ENCODE assay signal across 17 cellular contexts in genomic region chr15:66740802-66741201, GRCh38. TPM values are rescaled to one million over a fixed set of nuclear protein-coding genes. Genes with fewer than 3 reads are reported as not detected.
A peak's percentile ranks its signal among the peaks of the same experiment; 100 is the strongest.
DNase-seq lines count a peak whose midpoint lies in the region; ATAC-seq, FAIRE-seq and TF ChIP-seq lines count a peak whose summit lies in the region.
"Had no signal": no experiment of that assay in that cellular context is flagged by ENCODE, and none has a peak within 500 bp of the region (broad histone marks: within the 10 kb centered on the region; RNA-seq: fewer than 3 reads in every experiment).

No MANE protein-coding gene starts in this region.

- H3K9me3 ChIP-seq in right lobe of liver (no peaks in the 10 kb centered on the region), HepG2 (ENCODE audit: low read length) (no peaks in the 10 kb centered on the region), ovary (no peaks in the 10 kb centered on the region)
- H3K9me3 ChIP-seq: gastrocnemius medialis had no signal

- no peak overlapping the region for H3K27ac Mint-ChIP-seq in effector memory CD8-positive, alpha-beta T cell
- H3K27ac Mint-ChIP-seq: immature natural killer cell; stimulated activated naive CD8-positive, alpha-beta T cell treated with anti-CD3 and anti-CD28 coated beads, Interleukin-15, amount 100 ng/mL, for 72 hours had no signal

- WGBS in right lobe of liver (ENCODE audit: insufficient coverage, low coverage, low lambda C conversion rate, missing lambda C conversion rate), result 96% methylated on average over 7 of the region's 8 CpGs
- WGBS in HepG2 (ENCODE audit: low lambda C conversion rate), result 98% methylated on average over 8 of the region's 8 CpGs
- 13 to 29% (median 21%) methylated on average over 8 of the region's 8 CpGs for WGBS in ovary, 3 donors

- H3K27ac ChIP-seq in right lobe of liver (no peak overlapping the region), HepG2 (ENCODE audit: extremely low read length, insufficient read depth, low read length) (no peak overlapping the region), ovary (no peak overlapping the region)
- H3K27ac ChIP-seq: gastrocnemius medialis, KMS-11 had no signal

- H4K20me1 ChIP-seq in HepG2 (ENCODE audit: insufficient read depth, low read length), result no peaks in the 10 kb centered on the region

- no peak overlapping the region for H2AFZ ChIP-seq in HepG2 (ENCODE audit: low read length)

- no peaks in the 10 kb centered on the region for H3K4me1 Mint-ChIP-seq in effector memory CD8-positive, alpha-beta T cell (ENCODE audit: low read depth in 2 of 2)
- H3K4me1 Mint-ChIP-seq: immature natural killer cell had no signal

- H3K9ac ChIP-seq in HepG2 (ENCODE audit: insufficient read depth, low read depth, low read length), result no peak overlapping the region
- H3K9ac ChIP-seq: KMS-11 had no signal

- H3K36me3 Mint-ChIP-seq in effector memory CD8-positive, alpha-beta T cell (ENCODE audit: insufficient read depth), result no peaks in the 10 kb centered on the region
- H3K36me3 Mint-ChIP-seq: immature natural killer cell had no signal

- CTCF ChIA-PET in HepG2 (lab: Yijun Ruan, JAX; ENCODE audit: low intra/inter-chr PET ratio, low total read pairs), result no interaction called here

- in situ Hi-C loops in HepG2 (cut with HindIII; ENCODE audit: extremely low pct_ligation_motif_present, low pct_unique_long_range_greater_than_20kb), result no loop called here

- H3K36me3 ChIP-seq in right lobe of liver (no peaks in the 10 kb centered on the region), HepG2 (replicated peaks in 1 of 2; ENCODE audit: control insufficient read depth in 1 of 2, insufficient read depth in 2 of 2, low read length in 2 of 2) (peaks cover 0 to 3% of the 10 kb centered on the region in 2 experiments; a peak in 1 of 5 replicates), ovary (no peaks in the 10 kb centered on the region)
- H3K36me3 ChIP-seq: gastrocnemius medialis had no signal

- no peak for TF ChIP-seq RAD21 in HepG2 (CRISPR knock-in tag; IDR thresholded peaks at IDR 0.05)

- H3K9me3 Mint-ChIP-seq in effector memory CD8-positive, alpha-beta T cell, result no peaks in the 10 kb centered on the region
- H3K9me3 Mint-ChIP-seq: immature natural killer cell; stimulated activated naive CD8-positive, alpha-beta T cell treated with anti-CD3 and anti-CD28 coated beads, Interleukin-15, amount 100 ng/mL, for 72 hours had no signal

- intact Hi-C loops in right lobe of liver (cut with DNase I) (no loop called here), HepG2 (cut with micrococcal nuclease; ENCODE audit: unreplicated experiment) (no loop called here), ovary (cut with DNase I) (no loop called here)

- no peaks in the 10 kb centered on the region for H3K4me1 ChIP-seq in right lobe of liver
- peaks cover 21% of the 10 kb centered on the region for H3K4me1 ChIP-seq in HepG2 (ENCODE audit: insufficient read depth, low read length)
- peaks cover 27% of the 10 kb centered on the region for H3K4me1 ChIP-seq in ovary (ENCODE audit: insufficient read depth)

- H3K79me2 ChIP-seq in HepG2 (ENCODE audit: insufficient read depth, low read length), result no peaks in the 10 kb centered on the region

- H3K4me2 ChIP-seq in HepG2 (ENCODE audit: low read depth, low read length), result no peak overlapping the region
- H3K4me2 ChIP-seq: KMS-11 had no signal

- no peak for FAIRE-seq in HepG2 (lab: Jason Lieb, UNC)
- no peak for FAIRE-seq in GM12891 (lab: Jason Lieb, UNC)

- no peak overlapping the region for H3K4me3 Mint-ChIP-seq in effector memory CD8-positive, alpha-beta T cell
- H3K4me3 Mint-ChIP-seq: immature natural killer cell; stimulated activated naive CD8-positive, alpha-beta T cell treated with anti-CD3 and anti-CD28 coated beads, Interleukin-15, amount 100 ng/mL, for 72 hours had no signal

- peaks cover 0 to 60% of the 10 kb centered on the region in 2 donors for H3K27me3 Mint-ChIP-seq in effector memory CD8-positive, alpha-beta T cell
- H3K27me3 Mint-ChIP-seq: stimulated activated naive CD8-positive, alpha-beta T cell treated with anti-CD3 and anti-CD28 coated beads, Interleukin-15, amount 100 ng/mL, for 72 hours had no signal

- H3K4me3 ChIP-seq in right lobe of liver, result no peak overlapping the region
- no peak overlapping the region for H3K4me3 ChIP-seq in HepG2 (replicated peaks in 1 of 3; ENCODE audit: insufficient read depth in 1 of 3, low read depth in 2 of 3, low read length in 3 of 3)
- no peak overlapping the region for H3K4me3 ChIP-seq in fibroblast of the aortic adventitia (ENCODE audit: low read depth, low read length)
- no peak overlapping the region for H3K4me3 ChIP-seq in ovary
- H3K4me3 ChIP-seq: gastrocnemius medialis had no signal

- DNase-seq in right lobe of liver (peak in 2 of 3 donors; percentile 14 to 15), HepG2 (ENCODE audit: low spot score) (no peak), fibroblast of the aortic adventitia (ENCODE audit: low read depth) (peak; percentile 69), ovary (peak; percentile 82 to 91 (median 85)), NCI-H1694 (lab: John Stamatoyannopoulos, UW) (no peak), GM12891 (ENCODE audit: insufficient read length, low spot score) (no peak)
- DNase-seq in central memory CD4-positive, alpha-beta T cell, result no peak
- DNase-seq in effector memory CD8-positive, alpha-beta T cell, result no peak
- DNase-seq: Calu3; cortex of kidney; gastrocnemius medialis; immature natural killer cell; NCI-H1694 treated with DMSO at 0.1 percent for 48 hours; NCI-H774; SHP77 treated with DMSO at 0.1 percent for 48 hours; stimulated activated naive CD8-positive, alpha-beta T cell treated with anti-CD3 and anti-CD28 coated beads, Interleukin-15, amount 100 ng/mL, for 72 hours had no signal

- H3K27me3 ChIP-seq in right lobe of liver (no peaks in the 10 kb centered on the region), HepG2 (ENCODE audit: control insufficient read depth in 1 of 2, insufficient read depth in 2 of 2, low read length in 2 of 2) (no peaks in the 10 kb centered on the region), ovary (no peaks in the 10 kb centered on the region)
- H3K27me3 ChIP-seq: gastrocnemius medialis had no signal

- no TSS peak for BruUV-seq in HepG2 (replicated peaks; lab: Mats Ljungman, UMichigan)

- TF ChIP-seq CTCF in right lobe of liver (IDR thresholded peaks at IDR 0.05), result no peak
- no peak for TF ChIP-seq CTCF in HepG2 (CRISPR knock-in tag; IDR thresholded peaks at IDR 0.05)
- TF ChIP-seq CTCF in fibroblast of the aortic adventitia (IDR thresholded peaks at IDR 0.05; ENCODE audit: insufficient read depth, low read length), result no peak
- no peak for TF ChIP-seq CTCF in ovary (IDR thresholded peaks at IDR 0.05)

- TF ChIP-seq POLR2A in right lobe of liver (IDR thresholded peaks at IDR 0.05), result no peak
- TF ChIP-seq POLR2A in HepG2 (IDR thresholded peaks at IDR 0.05; ENCODE audit: insufficient read depth in 1 of 2, low read depth in 2 of 2, low read length in 2 of 2), result no peak
- no peak for TF ChIP-seq POLR2A in ovary (IDR thresholded peaks at IDR 0.05)
- TF ChIP-seq POLR2A in GM12891 (IDR thresholded peaks at IDR 0.05; ENCODE audit: low read depth, low read length), result no peak

- peak in 1 of 4 donors; percentile 15 for ATAC-seq in right lobe of liver
- no peak for ATAC-seq in HepG2
- ATAC-seq in effector memory CD8-positive, alpha-beta T cell (replicated peaks), result no peak
- ATAC-seq: gastrocnemius medialis; stimulated activated naive CD8-positive, alpha-beta T cell treated with anti-CD3 and anti-CD28 coated beads, Interleukin-15, amount 100 ng/mL, for 72 hours had no signal

- TF ChIP-seq EP300 in HepG2 (IDR thresholded peaks at IDR 0.05; ENCODE audit: low read depth in 2 of 2, low read length in 2 of 2) (no peak), HepG2 (CRISPR knock-in tag; IDR thresholded peaks at IDR 0.05; ENCODE audit: borderline replicate concordance) (no peak), ovary (IDR thresholded peaks at IDR 0.05) (no peak)

- POLR2A ChIA-PET in HepG2 (lab: Yijun Ruan, JAX), result no interaction called here

TF ChIP-seq in HepG2, 621 proteins besides CTCF, POLR2A, EP300 and RAD21 (continues in another document):
- TF ChIP-seq TAF1 (CRISPR knock-in tag; IDR thresholded peaks at IDR 0.05), result no peak

TF ChIP-seq in GM12891, 5 proteins besides CTCF, POLR2A, EP300 and RAD21:
- TF ChIP-seq PAX5 (IDR thresholded peaks at IDR 0.05; ENCODE audit: insufficient read depth, low read length, severe bottlenecking) (no peak), POLR2AphosphoS5 (IDR thresholded peaks at IDR 0.05; ENCODE audit: low read depth, low read length) (no peak), SPI1 (IDR thresholded peaks at IDR 0.05; ENCODE audit: low read depth, low read length) (no peak), TAF1 (IDR thresholded peaks at IDR 0.05; ENCODE audit: low read depth, low read length) (no peak), POU2F2 (IDR thresholded peaks at IDR 0.05; ENCODE audit: low read depth, low read length) (no peak)

RNA-seq across cellular contexts. Expression of gene SMAD6, which starts 38.8 kb away (rescaled TPM):
- total RNA-seq in right lobe of liver (10 to 100 TPM; 10.5 to 17.2 (median 12.3) TPM), HepG2 (2016; rRNA removed; fragmentation: Illumina TruSeq; extraction: Trizol) (2.6 and 4.4 TPM in 2 replicates), fibroblast of the aortic adventitia (ENCODE audit: low replicate concordance) (17.4 and 27.2 TPM in 2 replicates), ovary (10 to 100 TPM in 6 of 7 donors, 1 to 10 TPM in 1; 7.1 to 20.3 (median 14.1) TPM)
- 0.79 and 0.91 TPM in 2 replicates for total RNA-seq in HepG2 (2016; cell fraction: cytosol; rRNA removed; fragmentation: Illumina TruSeq; extraction: Trizol; ENCODE audit: low read depth)
- total RNA-seq in HepG2 (2016; cell fraction: insoluble cytoplasmic fraction; rRNA removed; fragmentation: Illumina TruSeq; extraction: Trizol), result 2.3 and 4.5 TPM in 2 replicates
- total RNA-seq in HepG2 (2016; cell fraction: membrane; rRNA removed; fragmentation: Illumina TruSeq; extraction: Trizol), result 2.0 and 2.2 TPM in 2 replicates
- total RNA-seq in HepG2 (2016; cell fraction: nucleus; rRNA removed; fragmentation: Illumina TruSeq; extraction: Trizol), result 7.0 and 9.1 TPM in 2 replicates
- polyA plus RNA-seq in HepG2 (2011; rRNA removed) (3.1 and 3.3 TPM in 2 replicates), ovary (10 to 100 TPM in 1 of 2 donors, 1 to 10 TPM in 1; 3.8 to 10.9 TPM)
- polyA plus RNA-seq in HepG2 (2011; cell fraction: cytosol; rRNA removed), result 1.3 and 2.9 TPM in 2 replicates
- 6.7 and 14.1 TPM in 2 replicates for polyA plus RNA-seq in HepG2 (2011; cell fraction: nucleus; rRNA removed)
- 3.3 and 3.9 TPM in 2 replicates for polyA plus RNA-seq in HepG2 (2012)
- polyA plus RNA-seq in HepG2 (2016; cell fraction: cytosol; fragmentation: Illumina TruSeq; extraction: Trizol; ENCODE audit: low read depth), result 1.1 and 2.0 TPM in 2 replicates
- 2.3 and 2.9 TPM in 2 replicates for polyA plus RNA-seq in HepG2 (2016; cell fraction: insoluble cytoplasmic fraction; fragmentation: Illumina TruSeq; extraction: Trizol; ENCODE audit: low read depth)
- 1.5 and 2.1 TPM in 2 replicates for polyA plus RNA-seq in HepG2 (2016; cell fraction: membrane; fragmentation: Illumina TruSeq; extraction: Trizol; ENCODE audit: low read depth)
- 7.1 and 8.1 TPM in 2 replicates for polyA plus RNA-seq in HepG2 (2016; cell fraction: nucleus; fragmentation: Illumina TruSeq; extraction: Trizol; ENCODE audit: insufficient read depth, low read depth)
- 19.3 and 109 TPM in 2 replicates for polyA minus RNA-seq in HepG2 (2011; rRNA and poly(A)+ RNA removed; ENCODE audit: low replicate concordance)
- 5.3 and 5.6 TPM in 2 replicates for polyA minus RNA-seq in HepG2 (2011; cell fraction: cytosol; rRNA and poly(A)+ RNA removed)
- 11.7 and 25.1 TPM in 2 replicates for polyA minus RNA-seq in HepG2 (2011; cell fraction: nucleus; rRNA and poly(A)+ RNA removed)
- polyA plus RNA-seq in GM12891 (2012; ENCODE audit: low read depth, missing spikeins), result not detected
- polyA plus RNA-seq: immature natural killer cell had no signal

Comparison
In these comparisons a context has a peak if more than half of its experiments do, and no peak if none do; other contexts are left out.
1. DNase-seq: peak in right lobe of liver (2 of 3), fibroblast of the aortic adventitia (single experiment) and ovary (5 of 5); none in HepG2 (single experiment), central memory CD4-positive, alpha-beta T cell (single experiment), NCI-H1694 (single experiment), GM12891 (single experiment) and effector memory CD8-positive, alpha-beta T cell (0 of 3).